Comparison of ENCODE assay signal across 1 cellular context in genomic region chr20:1469925-1470571, GRCh38.
A peak's percentile ranks its signal among the peaks of the same experiment; 100 is the strongest.
TF ChIP-seq lines count a peak whose summit lies in the region.

No MANE protein-coding gene starts in this region.

TF ChIP-seq in HepG2, 621 proteins besides CTCF, POLR2A, EP300 and RAD21 (continued from another document and continues in another):
- TF ChIP-seq ZNF646 (CRISPR knock-in tag; IDR thresholded peaks at IDR 0.05) (no peak), NFE2L1 (CRISPR knock-in tag; IDR thresholded peaks at IDR 0.05; ENCODE audit: borderline replicate concordance) (no peak), HHEX (CRISPR knock-in tag; IDR thresholded peaks at IDR 0.05) (no peak), USF2 (IDR thresholded peaks at IDR 0.05; ENCODE audit: low read depth, low read length) (no peak), USF2 (CRISPR knock-in tag; IDR thresholded peaks at IDR 0.05; ENCODE audit: borderline replicate concordance) (no peak), MIXL1 (CRISPR knock-in tag; IDR thresholded peaks at IDR 0.05) (peak; percentile 82), ZNF510 (CRISPR knock-in tag; IDR thresholded peaks at IDR 0.05; ENCODE audit: low read depth) (peak; percentile 61; the same call in 1 of the 2 replicates), GTF3A (CRISPR knock-in tag; conservative IDR thresholded peaks at IDR 0.05) (no peak), ZBTB34 (CRISPR knock-in tag; IDR thresholded peaks at IDR 0.05) (0 out of 2 replicates have a peak, but pooled peaks have one; percentile 70), HOXA9 (CRISPR knock-in tag; IDR thresholded peaks at IDR 0.05; ENCODE audit: borderline replicate concordance) (no peak), KIAA2018 (CRISPR knock-in tag; IDR thresholded peaks at IDR 0.05; ENCODE audit: borderline replicate concordance) (no peak), FOXM1 (CRISPR knock-in tag; IDR thresholded peaks at IDR 0.05) (no peak), ZC3H4 (CRISPR knock-in tag; IDR thresholded peaks at IDR 0.05; ENCODE audit: borderline replicate concordance) (no peak), ZNF230 (CRISPR knock-in tag; IDR thresholded peaks at IDR 0.05) (peak; percentile 76; the same call in 1 of the 2 replicates), ZMYM3 (CRISPR knock-in tag; IDR thresholded peaks at IDR 0.05) (no peak), ZNF253 (CRISPR knock-in tag; IDR thresholded peaks at IDR 0.05; ENCODE audit: borderline replicate concordance) (no peak), ZNF362 (CRISPR knock-in tag; IDR thresholded peaks at IDR 0.05; ENCODE audit: borderline replicate concordance) (peak; percentile 54; the same call in 1 of the 2 replicates)
- TF ChIP-seq, protein P1, sequence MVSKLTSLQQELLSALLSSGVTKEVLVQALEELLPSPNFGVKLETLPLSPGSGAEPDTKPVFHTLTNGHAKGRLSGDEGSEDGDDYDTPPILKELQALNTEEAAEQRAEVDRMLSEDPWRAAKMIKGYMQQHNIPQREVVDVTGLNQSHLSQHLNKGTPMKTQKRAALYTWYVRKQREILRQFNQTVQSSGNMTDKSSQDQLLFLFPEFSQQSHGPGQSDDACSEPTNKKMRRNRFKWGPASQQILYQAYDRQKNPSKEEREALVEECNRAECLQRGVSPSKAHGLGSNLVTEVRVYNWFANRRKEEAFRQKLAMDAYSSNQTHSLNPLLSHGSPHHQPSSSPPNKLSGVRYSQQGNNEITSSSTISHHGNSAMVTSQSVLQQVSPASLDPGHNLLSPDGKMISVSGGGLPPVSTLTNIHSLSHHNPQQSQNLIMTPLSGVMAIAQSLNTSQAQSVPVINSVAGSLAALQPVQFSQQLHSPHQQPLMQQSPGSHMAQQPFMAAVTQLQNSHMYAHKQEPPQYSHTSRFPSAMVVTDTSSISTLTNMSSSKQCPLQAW (CRISPR knock-in tag; IDR thresholded peaks at IDR 0.05), result peak; percentile 99
- TF ChIP-seq, protein P2, sequence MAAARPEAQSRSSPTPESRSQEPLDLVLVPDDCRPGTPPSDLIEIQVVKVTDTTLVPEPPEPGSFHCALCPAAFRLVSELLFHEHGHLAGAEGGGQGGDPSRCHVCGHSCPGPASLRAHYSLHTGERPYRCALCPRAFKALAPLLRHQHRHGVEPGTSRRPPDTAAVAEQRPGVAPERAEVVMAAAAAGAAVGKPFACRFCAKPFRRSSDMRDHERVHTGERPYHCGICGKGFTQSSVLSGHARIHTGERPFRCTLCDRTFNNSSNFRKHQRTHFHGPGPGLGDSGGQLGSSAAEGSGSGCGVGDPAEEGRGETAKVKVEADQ (CRISPR knock-in tag; IDR thresholded peaks at IDR 0.05; ENCODE audit: borderline replicate concordance), result no peak
- TF ChIP-seq, protein P3, sequence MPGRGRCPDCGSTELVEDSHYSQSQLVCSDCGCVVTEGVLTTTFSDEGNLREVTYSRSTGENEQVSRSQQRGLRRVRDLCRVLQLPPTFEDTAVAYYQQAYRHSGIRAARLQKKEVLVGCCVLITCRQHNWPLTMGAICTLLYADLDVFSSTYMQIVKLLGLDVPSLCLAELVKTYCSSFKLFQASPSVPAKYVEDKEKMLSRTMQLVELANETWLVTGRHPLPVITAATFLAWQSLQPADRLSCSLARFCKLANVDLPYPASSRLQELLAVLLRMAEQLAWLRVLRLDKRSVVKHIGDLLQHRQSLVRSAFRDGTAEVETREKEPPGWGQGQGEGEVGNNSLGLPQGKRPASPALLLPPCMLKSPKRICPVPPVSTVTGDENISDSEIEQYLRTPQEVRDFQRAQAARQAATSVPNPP (CRISPR knock-in tag; IDR thresholded peaks at IDR 0.05), result no peak
- TF ChIP-seq, protein P4, sequence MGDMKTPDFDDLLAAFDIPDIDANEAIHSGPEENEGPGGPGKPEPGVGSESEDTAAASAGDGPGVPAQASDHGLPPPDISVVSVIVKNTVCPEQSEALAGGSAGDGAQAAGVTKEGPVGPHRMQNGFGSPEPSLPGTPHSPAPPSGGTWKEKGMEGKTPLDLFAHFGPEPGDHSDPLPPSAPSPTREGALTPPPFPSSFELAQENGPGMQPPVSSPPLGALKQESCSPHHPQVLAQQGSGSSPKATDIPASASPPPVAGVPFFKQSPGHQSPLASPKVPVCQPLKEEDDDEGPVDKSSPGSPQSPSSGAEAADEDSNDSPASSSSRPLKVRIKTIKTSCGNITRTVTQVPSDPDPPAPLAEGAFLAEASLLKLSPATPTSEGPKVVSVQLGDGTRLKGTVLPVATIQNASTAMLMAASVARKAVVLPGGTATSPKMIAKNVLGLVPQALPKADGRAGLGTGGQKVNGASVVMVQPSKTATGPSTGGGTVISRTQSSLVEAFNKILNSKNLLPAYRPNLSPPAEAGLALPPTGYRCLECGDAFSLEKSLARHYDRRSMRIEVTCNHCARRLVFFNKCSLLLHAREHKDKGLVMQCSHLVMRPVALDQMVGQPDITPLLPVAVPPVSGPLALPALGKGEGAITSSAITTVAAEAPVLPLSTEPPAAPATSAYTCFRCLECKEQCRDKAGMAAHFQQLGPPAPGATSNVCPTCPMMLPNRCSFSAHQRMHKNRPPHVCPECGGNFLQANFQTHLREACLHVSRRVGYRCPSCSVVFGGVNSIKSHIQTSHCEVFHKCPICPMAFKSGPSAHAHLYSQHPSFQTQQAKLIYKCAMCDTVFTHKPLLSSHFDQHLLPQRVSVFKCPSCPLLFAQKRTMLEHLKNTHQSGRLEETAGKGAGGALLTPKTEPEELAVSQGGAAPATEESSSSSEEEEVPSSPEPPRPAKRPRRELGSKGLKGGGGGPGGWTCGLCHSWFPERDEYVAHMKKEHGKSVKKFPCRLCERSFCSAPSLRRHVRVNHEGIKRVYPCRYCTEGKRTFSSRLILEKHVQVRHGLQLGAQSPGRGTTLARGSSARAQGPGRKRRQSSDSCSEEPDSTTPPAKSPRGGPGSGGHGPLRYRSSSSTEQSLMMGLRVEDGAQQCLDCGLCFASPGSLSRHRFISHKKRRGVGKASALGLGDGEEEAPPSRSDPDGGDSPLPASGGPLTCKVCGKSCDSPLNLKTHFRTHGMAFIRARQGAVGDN (CRISPR knock-in tag; IDR thresholded peaks at IDR 0.05), result peak; percentile 45; the same call in 1 of the 2 replicates
